8 cellular contexts compared by ENCODE assay signal in genomic region chr6:109093732-109094131, GRCh38. TPM values are rescaled to one million over a fixed set of nuclear protein-coding genes. Genes with fewer than 3 reads are reported as not detected.
DNase-seq lines count a peak whose midpoint lies in the region; TF ChIP-seq lines count a peak whose summit lies in the region.

No MANE protein-coding gene starts in this region.

- no peaks in the 10 kb centered on the region for H3K27me3 Mint-ChIP-seq in activated CD4-positive, alpha-beta T cell treated with anti-CD3 and anti-CD28 coated beads, Interleukin-2, amount 10 ng/mL, durations not matched to agents 24 days and 14 days

- H3K23ac ChIP-seq in trophoblast cell (ENCODE audit: low read length), result no peak overlapping the region

- no peak overlapping the region for H2BK120ac ChIP-seq in trophoblast cell (ENCODE audit: insufficient read depth, low read length, poor library complexity)

- H3K9me3 ChIP-seq in SU-DHL-6 (ENCODE audit: insufficient read depth, low read length) (no peaks in the 10 kb centered on the region), trophoblast cell (ENCODE audit: insufficient read depth, low read depth, low read length) (no peaks in the 10 kb centered on the region)

- H3K4me2 ChIP-seq in SU-DHL-6 (ENCODE audit: low read depth, low read length, poor library complexity, severe bottlenecking) (peak overlapping the region; percentile 91), trophoblast cell (ENCODE audit: low read length) (peak overlapping the region; percentile 82)

- no peaks in the 10 kb centered on the region for H4K20me1 ChIP-seq in SU-DHL-6 (ENCODE audit: low read depth, low read length)

- intact Hi-C loops in activated CD4-positive, alpha-beta T cell treated with anti-CD3 and anti-CD28 coated beads, Interleukin-2, amount 10 ng/mL, durations not matched to agents 24 days and 14 days (cut with micrococcal nuclease), result loop anchor here (1.0 to 10.0 kb wide), 6 partner anchors 279 to 1139 kb away; partner anchors contain the start of genes AK9, FIG4, SEC63 and SNX3

- H3K79me1 ChIP-seq in trophoblast cell (ENCODE audit: low read length), result peaks cover 8% of the 10 kb centered on the region

- H3K9me2 ChIP-seq in SU-DHL-6 (replicated peaks; ENCODE audit: insufficient read depth, low read length), result no peaks in the 10 kb centered on the region

- peak overlapping the region; percentile 86 for H3K9ac ChIP-seq in SU-DHL-6 (ENCODE audit: low read length)
- no peak overlapping the region for H3K9ac ChIP-seq in trophoblast cell (ENCODE audit: low read length)

- no peak overlapping the region for H3K18ac ChIP-seq in trophoblast cell (ENCODE audit: low read length)

- H3K27me3 ChIP-seq in SU-DHL-6 (ENCODE audit: low read length) (no peaks in the 10 kb centered on the region), trophoblast cell (ENCODE audit: insufficient read depth, low read length) (no peaks in the 10 kb centered on the region)

- TF ChIP-seq CTCF in SU-DHL-6 (IDR thresholded peaks at IDR 0.05; ENCODE audit: insufficient read depth, low read length, poor library complexity, severe bottlenecking), result no peak
- TF ChIP-seq CTCF in fibroblast of mammary gland (conservative IDR thresholded peaks at IDR 0.05; ENCODE audit: control insufficient read depth, insufficient read depth, low read depth, low read length), result no peak

- H3K4ac ChIP-seq in trophoblast cell (ENCODE audit: low read depth, low read length), result no peak overlapping the region

- no peak overlapping the region for H2BK12ac ChIP-seq in trophoblast cell (ENCODE audit: low read length)

- H3K9me3 Mint-ChIP-seq in activated CD4-positive, alpha-beta T cell treated with anti-CD3 and anti-CD28 coated beads, Interleukin-2, amount 10 ng/mL, durations not matched to agents 24 days and 14 days, result no peaks in the 10 kb centered on the region

- H3K14ac ChIP-seq in trophoblast cell (ENCODE audit: low read length), result no peak overlapping the region

- no peak overlapping the region for H4K91ac ChIP-seq in trophoblast cell (ENCODE audit: low read depth, low read length)

- peak overlapping the region; percentile 79 for H3K4me3 ChIP-seq in SU-DHL-6 (ENCODE audit: insufficient read depth, low read length, poor library complexity, severe bottlenecking)
- peak overlapping the region; percentile 86 for H3K4me3 ChIP-seq in fibroblast of mammary gland (ENCODE audit: control insufficient read depth, low read depth, low read length)
- no peak overlapping the region for H3K4me3 ChIP-seq in trophoblast cell (ENCODE audit: low read depth, low read length)

- H3F3A ChIP-seq in SU-DHL-6 (ENCODE audit: insufficient read depth), result no peaks in the 10 kb centered on the region

- peak; percentile 67 for DNase-seq in activated CD4-positive, alpha-beta T cell treated with anti-CD3 and anti-CD28 coated beads, Interleukin-2, amount 10 ng/mL, durations not matched to agents 24 days and 14 days
- DNase-seq in activated CD4-positive, alpha-beta T cell treated with anti-CD3 and anti-CD28 coated beads for 48 hours, result no peak
- DNase-seq in fibroblast of mammary gland (ENCODE audit: low read depth) (peak; percentile 21), trophoblast cell (peak in 1 of 2 donors; percentile 27), GF-D8 (lab: John Stamatoyannopoulos, UW) (no peak)
- no peak for DNase-seq in stimulated activated CD8-positive, alpha-beta memory T cell treated with anti-CD3 and anti-CD28 coated beads, Interleukin-4, amount 100 ng/mL, for 48 hours
- DNase-seq in activated CD8-positive, alpha-beta memory T cell treated with anti-CD3 and anti-CD28 coated beads, Interleukin-2, amount 50 U/mL, for 4 hours, result no peak

- peak overlapping the region; percentile 86 for H3K27ac Mint-ChIP-seq in activated CD4-positive, alpha-beta T cell treated with anti-CD3 and anti-CD28 coated beads, Interleukin-2, amount 10 ng/mL, durations not matched to agents 24 days and 14 days

- H3K79me2 ChIP-seq in SU-DHL-6 (ENCODE audit: insufficient read depth, low read length), result peaks cover 4% of the 10 kb centered on the region; the same call in 1 of the 2 replicates
- H3K79me2 ChIP-seq in trophoblast cell (ENCODE audit: control insufficient read depth, insufficient read depth, low read length, poor library complexity), result peaks cover 4% of the 10 kb centered on the region

- H3K36me3 Mint-ChIP-seq in activated CD4-positive, alpha-beta T cell treated with anti-CD3 and anti-CD28 coated beads, Interleukin-2, amount 10 ng/mL, durations not matched to agents 24 days and 14 days (ENCODE audit: low read depth), result peaks cover 2% of the 10 kb centered on the region

- no peak overlapping the region for H4K8ac ChIP-seq in trophoblast cell (ENCODE audit: low read depth, low read length)

- no CpG with 5 or more reads among the region's 9 CpGs for WGBS in trophoblast cell (ENCODE audit: extremely low coverage, insufficient coverage, insufficient read length)

- H3K4me3 Mint-ChIP-seq in activated CD4-positive, alpha-beta T cell treated with anti-CD3 and anti-CD28 coated beads, Interleukin-2, amount 10 ng/mL, durations not matched to agents 24 days and 14 days, result peak overlapping the region; percentile 90

- no peak overlapping the region for H2AK5ac ChIP-seq in trophoblast cell (ENCODE audit: low read length)

- H4K12ac ChIP-seq in trophoblast cell (ENCODE audit: low read depth, low read length), result no peak overlapping the region

- peak overlapping the region; percentile 74 for H2AFZ ChIP-seq in SU-DHL-6 (ENCODE audit: low read depth, low read length, severe bottlenecking)
- no peak overlapping the region for H2AFZ ChIP-seq in trophoblast cell (ENCODE audit: insufficient read depth, low read length, poor library complexity)

- H3K27ac ChIP-seq in SU-DHL-6 (ENCODE audit: low read depth, low read length), result no peak overlapping the region
- no peak overlapping the region for H3K27ac ChIP-seq in trophoblast cell (ENCODE audit: low read depth, low read length)

- H3K4me1 ChIP-seq in trophoblast cell (ENCODE audit: control insufficient read depth in 1 of 2, insufficient read depth in 2 of 2, low read length in 2 of 2), result peaks cover 0 to 2% of the 10 kb centered on the region in 2 experiments

- H3K36me3 ChIP-seq in SU-DHL-6 (ENCODE audit: low read length), result no peaks in the 10 kb centered on the region
- H3K36me3 ChIP-seq in trophoblast cell (ENCODE audit: control insufficient read depth in 1 of 2, insufficient read depth in 2 of 2, low read length in 2 of 2), result no peaks in the 10 kb centered on the region

- no peak overlapping the region for H2BK5ac ChIP-seq in trophoblast cell (ENCODE audit: low read depth, low read length, poor library complexity)

- peaks cover 53% of the 10 kb centered on the region for H3K4me1 Mint-ChIP-seq in activated CD4-positive, alpha-beta T cell treated with anti-CD3 and anti-CD28 coated beads, Interleukin-2, amount 10 ng/mL, durations not matched to agents 24 days and 14 days

RNA-seq across cellular contexts. Expression of gene SESN1, which starts 0.9 kb away (rescaled TPM):
- total RNA-seq in activated CD4-positive, alpha-beta T cell treated with anti-CD3 and anti-CD28 coated beads, Interleukin-2, amount 10 ng/mL, durations not matched to agents 24 days and 14 days, result 9.3 and 11.5 TPM in 2 replicates
- 20.3 and 21.5 TPM in 2 replicates for polyA plus RNA-seq in trophoblast cell (2013)

RNA-seq across cellular contexts. Expression of gene CEP57L1, which starts 1.6 kb away (rescaled TPM):
- total RNA-seq in activated CD4-positive, alpha-beta T cell treated with anti-CD3 and anti-CD28 coated beads, Interleukin-2, amount 10 ng/mL, durations not matched to agents 24 days and 14 days, result 14.2 and 15.3 TPM in 2 replicates
- 18.2 and 18.9 TPM in 2 replicates for polyA plus RNA-seq in trophoblast cell (2013)

Comparison
In these comparisons a context has a peak if more than half of its experiments do, and no peak if none do; other contexts are left out.
1. DNase-seq: peak in activated CD4-positive, alpha-beta T cell treated with anti-CD3 and anti-CD28 coated beads, Interleukin-2, amount 10 ng/mL, durations not matched to agents 24 days and 14 days (single experiment) and fibroblast of mammary gland (single experiment); none in activated CD4-positive, alpha-beta T cell treated with anti-CD3 and anti-CD28 coated beads for 48 hours (single experiment), GF-D8 (single experiment), stimulated activated CD8-positive, alpha-beta memory T cell treated with anti-CD3 and anti-CD28 coated beads, Interleukin-4, amount 100 ng/mL, for 48 hours (single experiment) and activated CD8-positive, alpha-beta memory T cell treated with anti-CD3 and anti-CD28 coated beads, Interleukin-2, amount 50 U/mL, for 4 hours (single experiment).